ENCODE assay signal across 8 cellular contexts in the genomic region with DNA sequence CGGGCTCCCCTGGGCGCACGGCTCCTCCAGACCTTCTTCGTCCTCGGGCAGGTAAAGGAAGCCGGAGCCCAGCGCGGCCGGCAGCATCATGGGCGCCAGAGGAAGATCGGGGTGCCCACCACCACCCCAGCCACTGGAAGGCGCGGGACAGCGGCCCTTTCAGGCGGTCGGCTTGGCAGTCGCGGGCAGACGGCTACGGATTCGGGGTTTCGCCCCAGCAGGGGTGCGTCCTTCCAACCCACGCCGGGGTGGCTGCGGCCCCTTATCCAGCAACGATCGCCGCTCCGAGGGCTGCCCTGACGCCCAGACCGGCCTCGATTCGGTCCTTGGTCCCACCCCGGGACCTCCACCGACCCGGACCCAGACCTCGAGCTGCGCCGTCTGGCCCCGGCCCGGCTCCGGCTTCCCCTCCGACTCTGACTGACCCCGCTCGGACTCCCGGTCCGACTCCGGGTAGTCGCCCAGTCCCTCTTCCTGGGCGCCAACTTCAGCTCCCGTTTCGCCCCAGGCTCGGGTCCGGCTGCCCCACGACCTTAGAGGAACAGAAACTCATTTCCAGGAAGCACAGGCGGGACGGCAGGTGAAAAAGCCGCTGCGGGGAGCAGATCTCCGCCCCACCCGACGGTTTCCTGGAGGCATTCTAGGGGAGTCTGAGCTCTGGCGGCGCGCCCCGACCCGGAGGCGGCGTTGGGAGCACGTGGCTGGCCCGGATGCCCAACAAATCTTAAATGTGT. TPM values are rescaled to one million over a fixed set of nuclear protein-coding genes. Genes with fewer than 3 reads are reported as not detected.
DNase-seq lines count a peak whose midpoint lies in the region; ATAC-seq and TF ChIP-seq lines count a peak whose summit lies in the region.

No MANE protein-coding gene starts in this region.

- no peaks in the 10 kb centered on the region for H3K36me3 ChIP-seq in kidney epithelial cell (ENCODE audit: control insufficient read depth, insufficient read depth, low read length)

- peaks cover 15% of the 10 kb centered on the region for H3K27me3 ChIP-seq in kidney epithelial cell (ENCODE audit: control insufficient read depth, insufficient read depth, low read length)

- TF ChIP-seq CTCF in HFF-Myc (IDR thresholded peaks at IDR 0.05; ENCODE audit: low read depth, low read length, missing control alignments) (no peak), kidney epithelial cell (IDR thresholded peaks at IDR 0.05; ENCODE audit: insufficient read depth, low read length, poor library complexity, severe bottlenecking) (no peak)

- DNase-seq in HFF-Myc (ENCODE audit: extremely low read depth, low read depth) (no peak), kidney epithelial cell (ENCODE audit: low read depth) (no peak), GF-D8 (lab: John Stamatoyannopoulos, UW) (no peak), NCI-H748 (lab: John Stamatoyannopoulos, UW; ENCODE audit: unreplicated experiment) (no peak)
- DNase-seq in activated naive CD4-positive, alpha-beta T cell treated with Interleukin-2 at 50 U/mL for 16 hours = peak; percentile 36
- DNase-seq in stimulated activated CD8-positive, alpha-beta memory T cell treated with anti-CD3 and anti-CD28 coated beads, Interleukin-7, amount 100 ng/mL, for 4 hours (ENCODE audit: low read depth in 2 of 2) = peak; percentile 27 to 36

- H3K4me3 ChIP-seq in HFF-Myc (replicated peaks; ENCODE audit: low read depth, low read length) (peak overlapping the region; percentile 29), kidney epithelial cell (ENCODE audit: low read depth, low read length) (peak overlapping the region; percentile 24)

- ATAC-seq in HG03439 (IDR thresholded peaks at IDR 0.05; ENCODE audit: unreplicated experiment) = no peak
- no peak for ATAC-seq in HG03521 (IDR thresholded peaks at IDR 0.05; ENCODE audit: unreplicated experiment)

RNA-seq across cellular contexts. Expression of a gene that starts 30.2 kb away (rescaled TPM):
- 75.0 and 100 TPM in 2 replicates for total RNA-seq in kidney epithelial cell

RNA-seq across cellular contexts. Expression of a gene that starts 34.8 kb away (rescaled TPM):
- total RNA-seq in kidney epithelial cell = 19.2 and 21.2 TPM in 2 replicates

RNA-seq across cellular contexts. Expression of a gene that starts 56.3 kb away (rescaled TPM):
- 46.1 and 54.1 TPM in 2 replicates for total RNA-seq in kidney epithelial cell

RNA-seq across cellular contexts. Expression of a gene that starts 58.8 kb away (rescaled TPM):
- total RNA-seq in kidney epithelial cell = 18.2 and 23.0 TPM in 2 replicates

Comparison
In these comparisons a context has a peak if more than half of its experiments do, and no peak if none do; other contexts are left out.
1. DNase-seq: peak in activated naive CD4-positive, alpha-beta T cell treated with Interleukin-2 at 50 U/mL for 16 hours (single experiment) and stimulated activated CD8-positive, alpha-beta memory T cell treated with anti-CD3 and anti-CD28 coated beads, Interleukin-7, amount 100 ng/mL, for 4 hours (2 of 2); none in HFF-Myc (single experiment), kidney epithelial cell (single experiment), GF-D8 (single experiment) and NCI-H748 (single experiment).